20 cellular contexts compared by ENCODE assay signal in genomic region chr2:10272464-10272863, GRCh38.
"Had no signal": no experiment of that assay in that cellular context is flagged by ENCODE, and none has a peak within 500 bp of the region (broad histone marks: within the 10 kb centered on the region; RNA-seq: fewer than 3 reads in every experiment).

No MANE protein-coding gene starts in this region.

- ATAC-seq: esophagus mucosa; gastrocnemius medialis; left cardiac atrium; stimulated activated naive CD8-positive, alpha-beta T cell treated with anti-CD3 and anti-CD28 coated beads, Interleukin-15, amount 100 ng/mL, for 72 hours; T-cell had no signal

- H3K4me3 Mint-ChIP-seq: activated CD4-positive, alpha-beta memory T cell treated with anti-CD3 and anti-CD28 coated beads, Interleukin-2, amount 10 ng/mL, durations not matched to agents 7 days and 5 days; immature natural killer cell; nephron; stimulated activated naive CD8-positive, alpha-beta T cell treated with anti-CD3 and anti-CD28 coated beads, Interleukin-15, amount 100 ng/mL, for 72 hours; T-cell had no signal

- H3K4me3 ChIP-seq: ascending aorta, gastrocnemius medialis, lung, upper lobe of left lung had no signal

- H3K36me3 Mint-ChIP-seq: immature natural killer cell, T-cell had no signal

- DNase-seq: activated CD4-positive, alpha-beta memory T cell treated with anti-CD3 and anti-CD28 coated beads, Interleukin-2, amount 10 ng/mL, durations not matched to agents 7 days and 5 days; activated CD4-positive, alpha-beta T cell treated with anti-CD3 and anti-CD28 coated beads for 48 hours; activated CD4-positive, CD25-positive, alpha-beta regulatory T cell; activated effector memory CD4-positive, alpha-beta T cell treated with Interleukin-2 at 50 U/mL for 16 hours; activated naive CD4-positive, alpha-beta T cell treated with anti-CD3 and anti-CD28 coated beads, Interleukin-2, amount 50 U/mL, for 16 hours; activated T-cell treated with anti-CD3 and anti-CD28 coated beads, Interleukin-2, amount 50 U/mL, for 48 hours; effector CD4-positive, alpha-beta T cell; immature natural killer cell; left cardiac atrium; midbrain; occipital lobe; stimulated activated naive CD8-positive, alpha-beta T cell treated with anti-CD3 and anti-CD28 coated beads, Interleukin-15, amount 100 ng/mL, for 72 hours had no signal

- H3K27ac Mint-ChIP-seq: activated CD4-positive, alpha-beta memory T cell treated with anti-CD3 and anti-CD28 coated beads, Interleukin-2, amount 10 ng/mL, durations not matched to agents 7 days and 5 days; immature natural killer cell; nephron; progenitor cell of endocrine pancreas; stimulated activated naive CD8-positive, alpha-beta T cell treated with anti-CD3 and anti-CD28 coated beads, Interleukin-15, amount 100 ng/mL, for 72 hours; T-cell had no signal

- H3K9me3 ChIP-seq: ascending aorta, gastrocnemius medialis, upper lobe of left lung had no signal

- H3K27ac ChIP-seq: ascending aorta, gastrocnemius medialis, upper lobe of left lung had no signal

- H3K27me3 ChIP-seq: ascending aorta, gastrocnemius medialis, upper lobe of left lung had no signal

- H3K27me3 Mint-ChIP-seq: activated CD4-positive, alpha-beta memory T cell treated with anti-CD3 and anti-CD28 coated beads, Interleukin-2, amount 10 ng/mL, durations not matched to agents 7 days and 5 days; stimulated activated naive CD8-positive, alpha-beta T cell treated with anti-CD3 and anti-CD28 coated beads, Interleukin-15, amount 100 ng/mL, for 72 hours; T-cell had no signal

- H3K36me3 ChIP-seq: ascending aorta, gastrocnemius medialis, upper lobe of left lung had no signal

- H3K9me3 Mint-ChIP-seq: activated CD4-positive, alpha-beta memory T cell treated with anti-CD3 and anti-CD28 coated beads, Interleukin-2, amount 10 ng/mL, durations not matched to agents 7 days and 5 days; immature natural killer cell; nephron; stimulated activated naive CD8-positive, alpha-beta T cell treated with anti-CD3 and anti-CD28 coated beads, Interleukin-15, amount 100 ng/mL, for 72 hours; T-cell had no signal
